ENCODE assay signal across 9 cellular contexts in the genomic region with DNA sequence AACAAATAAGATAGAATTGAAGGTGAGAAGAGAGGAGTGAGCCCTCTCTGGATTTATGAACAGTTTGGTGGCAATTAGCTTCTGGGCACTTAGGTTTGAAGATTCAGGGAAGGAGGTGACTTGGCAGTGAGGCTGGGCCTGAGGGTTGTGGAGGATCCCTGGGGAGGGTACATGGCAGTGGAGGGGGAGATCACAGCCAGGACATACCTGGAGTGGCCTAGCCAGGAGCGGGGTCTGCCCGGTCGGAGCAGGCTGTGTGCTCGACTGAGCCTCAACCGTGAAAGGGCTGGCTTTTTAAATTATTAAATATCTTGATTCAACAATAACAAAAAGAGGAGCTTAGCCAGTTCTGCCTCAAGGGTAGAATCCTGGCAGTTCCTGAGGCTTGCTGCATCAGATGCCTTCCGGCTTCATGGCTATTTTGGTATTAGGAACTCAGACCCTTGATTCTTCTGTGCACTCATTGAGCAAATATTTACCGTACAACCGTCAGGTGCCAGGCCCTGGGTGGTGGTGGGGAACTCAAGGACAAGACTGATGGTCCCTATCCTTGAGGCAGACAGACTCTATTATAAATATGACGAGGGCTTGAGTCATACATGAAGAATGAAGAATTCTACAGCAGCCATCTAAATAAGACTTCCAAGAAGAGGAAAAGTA.
DNase-seq lines count a peak whose midpoint lies in the region; ATAC-seq and TF ChIP-seq lines count a peak whose summit lies in the region.
"Had no signal": no experiment of that assay in that cellular context is flagged by ENCODE, and none has a peak within 500 bp of the region (broad histone marks: within the 10 kb centered on the region; RNA-seq: fewer than 3 reads in every experiment).

No MANE protein-coding gene starts in this region.

- WGBS in sigmoid colon, 2 donors = 58 to 82% methylated on average over 9 of the region's 9 CpGs

- POLR2A ChIA-PET in Panc1 (lab: Charles Lee) = no interaction called here

- H3K4me1 ChIP-seq in Panc1 (ENCODE audit: control insufficient read depth, insufficient read depth, low read length) = no peaks in the 10 kb centered on the region; the same call in 1 of the 2 replicates
- H3K4me1 ChIP-seq in sigmoid colon = peaks cover 0 to 12% (median 0%) of the 10 kb centered on the region in 4 donors

- peak; percentile 96 for DNase-seq in EL
- peak; percentile 76 for DNase-seq in Panc1 (ENCODE audit: low read depth, low spot score)
- DNase-seq in fibroblast of the conjunctiva (ENCODE audit: low read depth) = peak; percentile 4
- DNase-seq in sigmoid colon = peak; percentile 46
- DNase-seq in NCI-H2171 (lab: John Stamatoyannopoulos, UW) = no peak
- no peak for DNase-seq in stimulated activated CD4-positive, alpha-beta T cell treated with anti-CD3 and anti-CD28 coated beads, Interleukin-15, amount 100 ng/mL, for 24 hours
- DNase-seq in activated CD4-positive, alpha-beta T cell treated with anti-CD3 and anti-CD28 coated beads for 4 hours = no peak
- DNase-seq: NCI-H1930 had no signal

- H3K4me3 ChIP-seq in Panc1 (ENCODE audit: low read depth in 2 of 2, low read length in 2 of 2) = no peak overlapping the region
- H3K4me3 ChIP-seq in sigmoid colon = no peak overlapping the region

- TF ChIP-seq POLR2A in sigmoid colon (IDR thresholded peaks at IDR 0.05) = no peak

- H3K9me3 ChIP-seq in Panc1 (ENCODE audit: control insufficient read depth, insufficient read depth, low read depth, low read length) (no peaks in the 10 kb centered on the region), sigmoid colon (no peaks in the 10 kb centered on the region)

- no peak overlapping the region for H3K27ac ChIP-seq in Panc1 (ENCODE audit: low read length)
- H3K27ac ChIP-seq in sigmoid colon = peak overlapping the region in 2 of 4 donors; percentile 43 to 75

- no peak for TF ChIP-seq EP300 in sigmoid colon (IDR thresholded peaks at IDR 0.05)

- ATAC-seq in Panc1 (peak; percentile 81), GM21390 (IDR thresholded peaks at IDR 0.05; ENCODE audit: unreplicated experiment) (no peak)

- no peaks in the 10 kb centered on the region for H3K36me3 ChIP-seq in Panc1 (ENCODE audit: control insufficient read depth, insufficient read depth, low read length)
- H3K36me3 ChIP-seq in sigmoid colon = no peaks in the 10 kb centered on the region

- BruUV-seq in Panc1 (replicated peaks; lab: Mats Ljungman, UMichigan) = no TSS peak

- TF ChIP-seq CTCF in Panc1 (IDR thresholded peaks at IDR 0.05) = no peak
- no peak for TF ChIP-seq CTCF in sigmoid colon (IDR thresholded peaks at IDR 0.05)

- in situ Hi-C loops in Panc1 (cut with HindIII; ENCODE audit: low pct_unique_long_range_greater_than_20kb, low sequenced_read_pairs) = no loop called here

- CTCF ChIA-PET in Panc1 (lab: Charles Lee) = no interaction called here

- intact Hi-C loops in Panc1 (cut with micrococcal nuclease; ENCODE audit: unreplicated experiment) = no loop called here
- intact Hi-C loops in sigmoid colon (cut with DNase I) = no loop called here

- H3K27me3 ChIP-seq in Panc1 (ENCODE audit: control insufficient read depth, insufficient read depth, low read length) (no peaks in the 10 kb centered on the region; the same call in none of the 2 replicates), sigmoid colon (no peaks in the 10 kb centered on the region)

Comparison
In these comparisons a context has a peak if more than half of its experiments do, and no peak if none do; other contexts are left out.
1. DNase-seq: peak in EL (single experiment), Panc1 (single experiment), fibroblast of the conjunctiva (single experiment) and sigmoid colon (single experiment); none in NCI-H2171 (single experiment), stimulated activated CD4-positive, alpha-beta T cell treated with anti-CD3 and anti-CD28 coated beads, Interleukin-15, amount 100 ng/mL, for 24 hours (single experiment) and activated CD4-positive, alpha-beta T cell treated with anti-CD3 and anti-CD28 coated beads for 4 hours (0 of 2).